Comparison of ENCODE assay signal across 19 cellular contexts in the genomic region with DNA sequence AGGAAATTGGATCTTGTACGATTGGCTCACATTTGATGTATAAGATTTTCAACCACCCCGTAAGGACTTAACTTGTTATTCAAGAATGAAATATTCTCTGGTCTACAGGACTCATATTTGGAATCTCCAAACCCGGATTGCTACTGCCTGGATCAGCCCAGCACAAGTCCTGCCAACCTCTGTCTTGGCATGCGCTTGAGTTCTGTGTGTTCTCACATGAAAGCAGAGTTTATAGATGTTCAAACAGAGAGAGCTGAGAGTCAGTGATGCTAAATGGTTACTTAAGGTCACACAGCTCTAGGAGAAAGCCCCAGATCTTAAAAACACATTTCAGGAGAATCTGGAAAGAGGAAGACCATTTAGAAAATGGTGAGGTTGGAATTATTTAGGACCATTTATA.
DNase-seq lines count a peak whose midpoint lies in the region; ATAC-seq and TF ChIP-seq lines count a peak whose summit lies in the region.
"Had no signal": no experiment of that assay in that cellular context is flagged by ENCODE, and none has a peak within 500 bp of the region (broad histone marks: within the 10 kb centered on the region; RNA-seq: fewer than 3 reads in every experiment).

No MANE protein-coding gene starts in this region.

- no peak overlapping the region for H3K4ac ChIP-seq in IMR-90 (ENCODE audit: low read depth, low read length)

- POLR2A ChIA-PET in IMR-90 (lab: Charles Lee; ENCODE audit: unreplicated experiment) = no interaction called here

- no peak overlapping the region for H2AK9ac ChIP-seq in IMR-90 (replicated peaks; ENCODE audit: low read depth, low read length, poor library complexity)

- H3K23ac ChIP-seq in IMR-90 (ENCODE audit: low read depth, low read length) = no peak overlapping the region

- no peaks in the 10 kb centered on the region for H4K20me1 ChIP-seq in IMR-90 (ENCODE audit: insufficient read depth, low read length)

- no peak overlapping the region for H3K56ac ChIP-seq in IMR-90 (ENCODE audit: extremely low read depth, insufficient read depth, low read length)

- H3K4me1 ChIP-seq in IMR-90 (ENCODE audit: control insufficient read depth, insufficient read depth, low read length) (peaks cover 12% of the 10 kb centered on the region), muscle layer of colon (ENCODE audit: insufficient read depth, low read length) (peaks cover 64% of the 10 kb centered on the region), stomach smooth muscle (ENCODE audit: control insufficient read depth, insufficient read depth, low read length) (peaks cover 22% of the 10 kb centered on the region), Peyer's patch (peaks cover 0 to 5% (median 0%) of the 10 kb centered on the region in 4 donors)

- TF ChIP-seq CTCF in IMR-90 (conservative IDR thresholded peaks at IDR 0.05; ENCODE audit: low read depth, low read length) (no peak), Peyer's patch (IDR thresholded peaks at IDR 0.05) (no peak)

- in situ Hi-C loops in IMR-90 (cut with MboI; ENCODE audit: low sequenced_read_pairs) = loop anchor here (5.0 kb wide), 1 partner anchor 268 kb away; a partner anchor contains a TSS

- H3K79me1 ChIP-seq in IMR-90 (ENCODE audit: low read depth in 1 of 2, low read length in 2 of 2) = no peaks in the 10 kb centered on the region

- TF ChIP-seq POLR2A in IMR-90 (IDR thresholded peaks at IDR 0.05; ENCODE audit: low read depth, low read length) (no peak), Peyer's patch (IDR thresholded peaks at IDR 0.05) (no peak)

- H3K9me3 ChIP-seq in IMR-90 (ENCODE audit: control insufficient read depth, insufficient read depth, low read length) = no peaks in the 10 kb centered on the region
- H3K9me3 ChIP-seq in muscle layer of colon (ENCODE audit: low read length) = no peaks in the 10 kb centered on the region
- no peaks in the 10 kb centered on the region for H3K9me3 ChIP-seq in stomach smooth muscle (ENCODE audit: control insufficient read depth in 2 of 2, low read length in 2 of 2)
- no peaks in the 10 kb centered on the region for H3K9me3 ChIP-seq in Peyer's patch
- H3K9me3 ChIP-seq: adrenal gland, thyroid gland had no signal

- no peak overlapping the region for H2BK5ac ChIP-seq in IMR-90 (ENCODE audit: low read depth, low read length, poor library complexity, severe bottlenecking)

- H3K4me2 ChIP-seq in IMR-90 (ENCODE audit: low read depth, low read length) = no peak overlapping the region

- H3K36me3 ChIP-seq in IMR-90 (ENCODE audit: control insufficient read depth, insufficient read depth, low read length) (no peaks in the 10 kb centered on the region), muscle layer of colon (ENCODE audit: insufficient read depth, low read length) (peaks cover 4% of the 10 kb centered on the region), stomach smooth muscle (ENCODE audit: control insufficient read depth in 2 of 2, insufficient read depth in 2 of 2, low read length in 2 of 2) (no peaks in the 10 kb centered on the region), Peyer's patch (no peaks in the 10 kb centered on the region)
- H3K36me3 ChIP-seq: adrenal gland, thyroid gland had no signal

- no peak overlapping the region for H4K91ac ChIP-seq in IMR-90 (ENCODE audit: insufficient read depth, low read depth, low read length)

- H3K14ac ChIP-seq in IMR-90 (replicated peaks; ENCODE audit: low read depth, low read length) = no peak overlapping the region

- BruUV-seq in IMR-90 (replicated peaks; lab: Mats Ljungman, UMichigan) = no TSS peak

- H3K4me3 ChIP-seq in IMR-90 (ENCODE audit: insufficient read depth, low read depth, low read length) (no peak overlapping the region), muscle layer of colon (ENCODE audit: low read depth in 1 of 2, low read length in 2 of 2) (no peak overlapping the region), stomach smooth muscle (ENCODE audit: low read length in 2 of 2) (no peak overlapping the region), Peyer's patch (no peak overlapping the region)
- H3K4me3 ChIP-seq: adrenal gland, thyroid gland had no signal

- peak overlapping the region; percentile 20; the same call in 1 of the 2 replicates for H2BK20ac ChIP-seq in IMR-90 (ENCODE audit: low read depth, low read length)

- H4K5ac ChIP-seq in IMR-90 (ENCODE audit: low read depth, low read length) = no peak overlapping the region

- TF ChIP-seq RAD21 in IMR-90 (IDR thresholded peaks at IDR 0.05; ENCODE audit: low read length) = no peak

- H2BK15ac ChIP-seq in IMR-90 (ENCODE audit: low read depth, low read length) = peak overlapping the region; percentile 48; the same call in 1 of the 3 replicates

- no peak overlapping the region for H2AFZ ChIP-seq in IMR-90 (replicated peaks; ENCODE audit: low read length, poor library complexity)

- dilution Hi-C loops in IMR-90 (cut with HindIII; ENCODE audit: low sequenced_read_pairs, unreplicated experiment) = no loop called here

- H3K27me3 ChIP-seq in IMR-90 (ENCODE audit: control insufficient read depth, insufficient read depth, low read length) (no peaks in the 10 kb centered on the region), muscle layer of colon (ENCODE audit: control insufficient read depth in 1 of 2, insufficient read depth in 2 of 2, low read length in 2 of 2) (no peaks in the 10 kb centered on the region), stomach smooth muscle (ENCODE audit: control insufficient read depth in 1 of 2, insufficient read depth in 2 of 2, low read length in 2 of 2) (no peaks in the 10 kb centered on the region), Peyer's patch (no peaks in the 10 kb centered on the region)
- H3K27me3 ChIP-seq: adrenal gland, thyroid gland had no signal

- ATAC-seq in IMR-90 (ENCODE audit: low read depth) (no peak), HG03442 (IDR thresholded peaks at IDR 0.05; ENCODE audit: unreplicated experiment) (no peak)
- ATAC-seq: PC-3, SK-N-SH treated with all-trans-retinoic acid at 6 μM for 48 hours had no signal

- H3K9ac ChIP-seq in IMR-90 (ENCODE audit: low read depth, low read length) (no peak overlapping the region), muscle layer of colon (ENCODE audit: low read length) (no peak overlapping the region), stomach smooth muscle (ENCODE audit: low read length in 2 of 2) (peak overlapping the region in 1 of 2 donors; percentile 11)

- no peak overlapping the region for H4K8ac ChIP-seq in IMR-90 (ENCODE audit: low read depth in 2 of 2, low read length in 2 of 2)

- no peak overlapping the region for H2BK120ac ChIP-seq in IMR-90 (ENCODE audit: low read depth, low read length)

- CTCF ChIA-PET in IMR-90 (lab: Yijun Ruan, JAX) = no interaction called here

- intact Hi-C loops in IMR-90 (cut with micrococcal nuclease) = no loop called here

- H3K9me1 ChIP-seq in IMR-90 (ENCODE audit: insufficient read depth, low read length) = peaks cover 7% of the 10 kb centered on the region; the same call in 1 of the 2 replicates

- H3K27ac ChIP-seq in IMR-90 (ENCODE audit: insufficient read depth, low read length) (no peak overlapping the region), muscle layer of colon (ENCODE audit: low read depth, low read length) (peak overlapping the region; percentile 36), stomach smooth muscle (ENCODE audit: low read length) (peak overlapping the region; percentile 82), Peyer's patch (peak overlapping the region in 1 of 4 donors; percentile 60)
- H3K27ac ChIP-seq: thyroid gland had no signal

- H3K18ac ChIP-seq in IMR-90 (ENCODE audit: low read depth, low read length) = no peak overlapping the region

- DNase-seq in IMR-90 (no peak), fibroblast of peridontal ligament (ENCODE audit: extremely low read depth) (peak; percentile 28), Peyer's patch (no peak), iPS-NIHi7 (ENCODE audit: extremely low spot score) (no peak), SHP77 treated with DMSO at 0.1 percent for 48 hours (lab: John Stamatoyannopoulos, UW) (no peak)
- DNase-seq: activated CD4-positive, alpha-beta T cell treated with anti-CD3 and anti-CD28 coated beads for 1 hour; adrenal gland; central memory CD4-positive, alpha-beta T cell; Karpas-422; NCI-H1105 treated with DMSO at 0.1 percent for 48 hours; NCI-H774; PC-3; stimulated activated CD8-positive, alpha-beta memory T cell treated with anti-CD3 and anti-CD28 coated beads, Interleukin-4, amount 100 ng/mL, for 48 hours; T-helper 9 cell had no signal

- H2AK5ac ChIP-seq in IMR-90 (ENCODE audit: low read depth, low read length) = 0 out of 2 replicates have a peak overlapping the region, but pooled peaks have one; percentile 35

- 100% methylated on average over 1 of the region's 4 CpGs; no CpG with 5 or more reads in 1 of the 2 experiments for WGBS in IMR-90 (ENCODE audit: extremely low coverage in 2 of 2, insufficient read length in 1 of 2), 2 experiments

TF ChIP-seq in IMR-90, 13 proteins besides CTCF, POLR2A, EP300 and RAD21 (continues in another document):
- TF ChIP-seq CHD1 (IDR thresholded peaks at IDR 0.05; ENCODE audit: low read depth, low read length) (no peak), MAZ (IDR thresholded peaks at IDR 0.05; ENCODE audit: borderline replicate concordance, low read depth, low read length) (no peak), SMC3 (IDR thresholded peaks at IDR 0.05; ENCODE audit: low read depth, low read length) (no peak), MXI1 (IDR thresholded peaks at IDR 0.05; ENCODE audit: borderline replicate concordance, low read depth, low read length) (no peak), CEBPB (IDR thresholded peaks at IDR 0.05; ENCODE audit: low read depth, low read length) (no peak), FOS (IDR thresholded peaks at IDR 0.05; ENCODE audit: low read depth, low read length) (no peak), RFX5 (IDR thresholded peaks at IDR 0.05; ENCODE audit: low read depth, low read length) (no peak), BHLHE40 (IDR thresholded peaks at IDR 0.05; ENCODE audit: low read depth, low read length) (no peak), NFE2L2 (IDR thresholded peaks at IDR 0.05; ENCODE audit: low read depth, low read length) (no peak)
- TF ChIP-seq, protein P1, sequence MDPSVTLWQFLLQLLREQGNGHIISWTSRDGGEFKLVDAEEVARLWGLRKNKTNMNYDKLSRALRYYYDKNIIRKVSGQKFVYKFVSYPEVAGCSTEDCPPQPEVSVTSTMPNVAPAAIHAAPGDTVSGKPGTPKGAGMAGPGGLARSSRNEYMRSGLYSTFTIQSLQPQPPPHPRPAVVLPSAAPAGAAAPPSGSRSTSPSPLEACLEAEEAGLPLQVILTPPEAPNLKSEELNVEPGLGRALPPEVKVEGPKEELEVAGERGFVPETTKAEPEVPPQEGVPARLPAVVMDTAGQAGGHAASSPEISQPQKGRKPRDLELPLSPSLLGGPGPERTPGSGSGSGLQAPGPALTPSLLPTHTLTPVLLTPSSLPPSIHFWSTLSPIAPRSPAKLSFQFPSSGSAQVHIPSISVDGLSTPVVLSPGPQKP (IDR thresholded peaks at IDR 0.05; ENCODE audit: borderline replicate concordance, low read depth, low read length) = no peak
